8 cellular contexts compared by ENCODE assay signal in the genomic region with DNA sequence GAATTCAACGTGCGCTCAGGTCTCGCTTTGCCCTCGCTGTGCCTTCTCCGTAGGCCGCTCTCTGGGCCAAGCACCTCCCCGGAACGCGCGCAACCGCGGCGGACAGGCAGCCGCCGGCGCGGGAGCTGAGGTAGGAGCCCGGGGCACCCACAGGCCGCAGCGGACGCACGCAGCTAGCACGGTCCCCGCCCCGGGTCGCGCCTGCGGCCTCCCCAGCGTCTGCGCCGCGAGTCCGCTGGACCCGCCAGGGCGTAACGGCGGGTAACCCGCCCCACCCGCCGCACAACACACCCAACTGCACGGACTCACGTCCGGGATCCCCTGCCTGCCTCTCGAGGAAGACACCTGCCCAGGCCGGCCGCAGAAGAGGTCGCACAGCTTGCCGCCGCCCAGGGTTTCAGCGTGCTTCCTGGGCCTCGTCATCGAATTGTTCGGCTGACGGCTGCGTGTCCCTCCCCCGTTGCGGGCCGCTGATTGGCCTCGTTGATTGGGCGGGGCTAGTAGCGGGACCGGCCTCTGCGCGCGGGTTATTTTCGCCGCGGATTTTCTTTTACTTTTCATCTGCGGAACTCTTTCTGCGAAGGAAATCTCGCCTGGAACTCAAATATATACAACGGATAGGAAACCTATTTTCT. TPM values are rescaled to one million over a fixed set of nuclear protein-coding genes. Genes with fewer than 3 reads are reported as not detected.
A peak's percentile ranks its signal among the peaks of the same experiment; 100 is the strongest.
DNase-seq lines count a peak whose midpoint lies in the region; ATAC-seq and TF ChIP-seq lines count a peak whose summit lies in the region.

A gene with protein sequence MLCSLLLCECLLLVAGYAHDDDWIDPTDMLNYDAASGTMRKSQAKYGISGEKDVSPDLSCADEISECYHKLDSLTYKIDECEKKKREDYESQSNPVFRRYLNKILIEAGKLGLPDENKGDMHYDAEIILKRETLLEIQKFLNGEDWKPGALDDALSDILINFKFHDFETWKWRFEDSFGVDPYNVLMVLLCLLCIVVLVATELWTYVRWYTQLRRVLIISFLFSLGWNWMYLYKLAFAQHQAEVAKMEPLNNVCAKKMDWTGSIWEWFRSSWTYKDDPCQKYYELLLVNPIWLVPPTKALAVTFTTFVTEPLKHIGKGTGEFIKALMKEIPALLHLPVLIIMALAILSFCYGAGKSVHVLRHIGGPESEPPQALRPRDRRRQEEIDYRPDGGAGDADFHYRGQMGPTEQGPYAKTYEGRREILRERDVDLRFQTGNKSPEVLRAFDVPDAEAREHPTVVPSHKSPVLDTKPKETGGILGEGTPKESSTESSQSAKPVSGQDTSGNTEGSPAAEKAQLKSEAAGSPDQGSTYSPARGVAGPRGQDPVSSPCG (minus strand): TSS at position 433 of the 635 bp plus-strand sequence. CDS start 13,047 bp downstream, outside the sequence.

- intact Hi-C loops in CD8-positive, alpha-beta T cell (cut with DNase I, micrococcal nuclease): loop anchor here (1.0 to 5.0 kb wide), 8 partner anchors 79 to 271 kb away; partner anchors contain the start of genes PRPF38B (in 2 of the 2), STXBP3 (in 2 of the 2), WDR47 (in 2 of the 2) and ELAPOR1 (in 1 of the 2)

- POLR2A ChIA-PET in CD8-positive, alpha-beta T cell (lab: Charles Lee): interaction anchor here (1.0 to 2.0 kb wide), 7 partner anchors 10 to 316 kb away, joined by 3 to 12 read pairs (median 6); partner anchors contain the start of genes HENMT1, TMEM167B and WDR47
- POLR2A ChIA-PET in activated CD8-positive, alpha-beta memory T cell treated with anti-CD3 and anti-CD28 coated beads for 36 hours (lab: Charles Lee): interaction anchor here (0.7 to 1.0 kb wide), 3 partner anchors 79 to 128 kb away, joined by 3 to 6 read pairs (median 5); partner anchors contain the start of genes GPSM2, TMEM167B and WDR47

- H3K4me1 ChIP-seq in CD8-positive, alpha-beta T cell (ENCODE audit: insufficient read depth, low read length): peaks cover 24% of the 10 kb centered on the region
- H3K4me1 ChIP-seq in effector memory CD4-positive, alpha-beta T cell (ENCODE audit: control insufficient read depth, insufficient read depth, low read length, poor library complexity, severe bottlenecking): peaks cover 12% of the 10 kb centered on the region

- H3K4me3 Mint-ChIP-seq in CD8-positive, alpha-beta T cell: peak within 1 kb of the TSS; percentile 87

- H3K4me1 Mint-ChIP-seq in CD8-positive, alpha-beta T cell (ENCODE audit: low read depth): peaks cover 39% of the 10 kb centered on the region

- H3K9me3 ChIP-seq in CD8-positive, alpha-beta T cell (ENCODE audit: low read length): no peaks in the 10 kb centered on the region
- no peaks in the 10 kb centered on the region for H3K9me3 ChIP-seq in effector memory CD4-positive, alpha-beta T cell (ENCODE audit: control insufficient read depth, low read length)

- H3K27ac ChIP-seq in CD8-positive, alpha-beta T cell (ENCODE audit: low read depth, low read length): peak within 1 kb of the TSS; percentile 88
- H3K27ac ChIP-seq in effector memory CD4-positive, alpha-beta T cell (ENCODE audit: insufficient read depth, low read length, poor library complexity, severe bottlenecking): peak within 1 kb of the TSS; percentile 74

- H3K27me3 Mint-ChIP-seq in CD8-positive, alpha-beta T cell (ENCODE audit: low read depth): no peaks in the 10 kb centered on the region

- H3K36me3 Mint-ChIP-seq in CD8-positive, alpha-beta T cell: peaks cover 16% of the 10 kb centered on the region

- no peaks in the 10 kb centered on the region for H3K36me3 ChIP-seq in CD8-positive, alpha-beta T cell (ENCODE audit: insufficient read depth, low read length)
- H3K36me3 ChIP-seq in effector memory CD4-positive, alpha-beta T cell (ENCODE audit: control insufficient read depth, insufficient read depth, low read length): no peaks in the 10 kb centered on the region

- no peak for TF ChIP-seq CTCF in CD8-positive, alpha-beta T cell (IDR thresholded peaks at IDR 0.05)

- DNase-seq in CD8-positive, alpha-beta T cell: peak; percentile 83 to 93 (median 90)
- peak; percentile 71 for DNase-seq in HS-5 (ENCODE audit: low read depth)
- DNase-seq in NK-92 treated with Interleukin-12 subunit alpha and Interleukin-12 subunit beta, amount 100 ng/mL, for 24 hours (lab: John Stamatoyannopoulos, UW): peak; percentile 92
- peak; percentile 89 to 91 (median 89) for DNase-seq in effector memory CD4-positive, alpha-beta T cell
- peak; percentile 94 for DNase-seq in medulla oblongata (ENCODE audit: extremely low spot score)
- DNase-seq in stimulated activated CD8-positive, alpha-beta memory T cell treated with anti-CD3 and anti-CD28 coated beads, Interleukin-12 subunit alpha, Interleukin-12 subunit beta, amount 100 ng/mL, for 1 hour (ENCODE audit: low read depth): peak; percentile 81

- H3K27me3 ChIP-seq in CD8-positive, alpha-beta T cell (ENCODE audit: insufficient read depth, low read length): no peaks in the 10 kb centered on the region
- no peaks in the 10 kb centered on the region for H3K27me3 ChIP-seq in effector memory CD4-positive, alpha-beta T cell (replicated peaks; ENCODE audit: control insufficient read depth, insufficient read depth, low read length, poor library complexity, severe bottlenecking)

- CTCF ChIA-PET in CD8-positive, alpha-beta T cell (lab: Charles Lee): interaction anchor here (1.2 kb wide), 1 partner anchor 79 kb away, joined by 3 read pairs; the partner anchor contains the start of gene WDR47
- CTCF ChIA-PET in activated CD8-positive, alpha-beta memory T cell treated with anti-CD3 and anti-CD28 coated beads for 36 hours (lab: Charles Lee): interaction anchor here (0.6 kb wide), 1 partner anchor 10 kb away, joined by 6 read pairs; no protein-coding TSS in a partner anchor

- H3K4me3 ChIP-seq in CD8-positive, alpha-beta T cell (ENCODE audit: low read depth, low read length): peak within 1 kb of the TSS; percentile 86
- H3K4me3 ChIP-seq in effector memory CD4-positive, alpha-beta T cell (ENCODE audit: insufficient read depth, low read depth, low read length, poor library complexity, severe bottlenecking): peak within 1 kb of the TSS; percentile 43

- H3K27ac Mint-ChIP-seq in CD8-positive, alpha-beta T cell: peak within 1 kb of the TSS; percentile 92

- ATAC-seq in CD8-positive, alpha-beta T cell: peak; percentile 87
- peak; percentile 92 for ATAC-seq in GM19467 (IDR thresholded peaks at IDR 0.05; ENCODE audit: unreplicated experiment)

- no peaks in the 10 kb centered on the region for H3K9me3 Mint-ChIP-seq in CD8-positive, alpha-beta T cell

RNA-seq across cellular contexts. Expression of the gene that starts here (rescaled TPM):
- 1 to 10 TPM; 4.6 to 5.8 TPM for total RNA-seq in CD8-positive, alpha-beta T cell
- total RNA-seq in activated CD8-positive, alpha-beta memory T cell treated with anti-CD3 and anti-CD28 coated beads for 36 hours: 10 to 100 TPM; 16.8 to 22.5 TPM

Comparison
In these comparisons a context has a peak if more than half of its experiments do, and no peak if none do; other contexts are left out.
1. Peak in every context shown above with its lines: DNase-seq, ATAC-seq, H3K4me3 ChIP-seq and H3K27ac ChIP-seq.